11 cellular contexts compared by ENCODE assay signal in the genomic region with DNA sequence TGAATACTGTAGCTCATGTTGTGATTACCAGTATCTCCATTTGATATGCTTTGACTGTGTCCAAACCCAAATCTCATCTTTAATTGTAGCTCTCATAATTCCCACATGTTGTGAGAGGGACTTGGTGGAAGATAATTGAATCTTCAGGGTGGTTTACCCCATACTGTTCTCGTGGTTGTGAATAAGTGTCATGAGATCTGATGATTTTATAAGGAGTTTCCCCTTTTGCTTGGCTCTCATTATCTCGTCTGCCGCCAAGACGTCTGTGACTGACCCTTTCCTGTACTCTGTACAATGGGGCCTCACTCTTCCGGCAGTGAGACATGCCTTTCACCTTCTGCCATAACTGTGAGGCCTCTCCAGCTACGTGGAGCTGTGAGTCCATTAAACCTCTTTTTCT. TPM values are rescaled to one million over a fixed set of nuclear protein-coding genes. Genes with fewer than 3 reads are reported as not detected.
A peak's percentile ranks its signal among the peaks of the same experiment; 100 is the strongest.
DNase-seq lines count a peak whose midpoint lies in the region; ATAC-seq and TF ChIP-seq lines count a peak whose summit lies in the region.
"Had no signal": no experiment of that assay in that cellular context is flagged by ENCODE, and none has a peak within 500 bp of the region (broad histone marks: within the 10 kb centered on the region; RNA-seq: fewer than 3 reads in every experiment).

No MANE protein-coding gene starts in this region.

- H3K4me3 Mint-ChIP-seq in naive thymus-derived CD4-positive, alpha-beta T cell, result no peak overlapping the region

- TF ChIP-seq CTCF in astrocyte of the cerebellum (IDR thresholded peaks at IDR 0.05; ENCODE audit: low read depth, low read length, missing control alignments), result no peak

- no peak overlapping the region for H3K27ac ChIP-seq in naive thymus-derived CD4-positive, alpha-beta T cell (ENCODE audit: low read depth, low read length)
- H3K27ac ChIP-seq in neuronal stem cell (replicated peaks; ENCODE audit: low read length), result no peak overlapping the region

- H2AK5ac ChIP-seq in neuronal stem cell (ENCODE audit: low read depth, low read length), result no peak overlapping the region

- H2BK15ac ChIP-seq in neuronal stem cell (ENCODE audit: low read length), result no peak overlapping the region

- H3K23ac ChIP-seq in neuronal stem cell (ENCODE audit: low read depth, low read length, poor library complexity), result no peak overlapping the region

- no peaks in the 10 kb centered on the region for H3K4me1 ChIP-seq in naive thymus-derived CD4-positive, alpha-beta T cell (ENCODE audit: control insufficient read depth in 2 of 2, insufficient read depth in 2 of 2, low read length in 2 of 2)
- peaks cover 13 to 19% of the 10 kb centered on the region in 2 donors for H3K4me1 ChIP-seq in neuronal stem cell (ENCODE audit: control insufficient read depth in 2 of 2, insufficient read depth in 1 of 2, low read depth in 1 of 2, low read length in 2 of 2)

- H3K9ac ChIP-seq in neuronal stem cell (ENCODE audit: low read depth, low read length, poor library complexity), result no peak overlapping the region

- CTCF ChIA-PET in naive thymus-derived CD4-positive, alpha-beta T cell (lab: Charles Lee), result no interaction called here

- peaks cover 10 to 26% (median 20%) of the 10 kb centered on the region in 5 donors for H3K27me3 Mint-ChIP-seq in naive thymus-derived CD4-positive, alpha-beta T cell

- no peaks in the 10 kb centered on the region for H3K36me3 ChIP-seq in naive thymus-derived CD4-positive, alpha-beta T cell (ENCODE audit: control insufficient read depth in 2 of 3, insufficient read depth in 3 of 3, low read length in 3 of 3)
- H3K36me3 ChIP-seq in neuronal stem cell (replicated peaks in 1 of 2; ENCODE audit: control insufficient read depth in 2 of 2, insufficient read depth in 2 of 2, low read length in 2 of 2), result no peaks in the 10 kb centered on the region

- H3K4me1 Mint-ChIP-seq in naive thymus-derived CD4-positive, alpha-beta T cell, result peaks cover 0 to 15% (median 11%) of the 10 kb centered on the region in 7 donors

- H3K4me2 ChIP-seq in neuronal stem cell (ENCODE audit: insufficient read depth, low read length, poor library complexity, severe bottlenecking), result no peak overlapping the region

- H3K79me1 ChIP-seq in neuronal stem cell (ENCODE audit: low read depth, low read length), result peaks cover 12% of the 10 kb centered on the region

- no peak overlapping the region for H4K91ac ChIP-seq in neuronal stem cell (ENCODE audit: low read depth, low read length, poor library complexity)

- no peak overlapping the region for H2AFZ ChIP-seq in neuronal stem cell (ENCODE audit: low read length)

- no peak overlapping the region for H4K8ac ChIP-seq in neuronal stem cell (ENCODE audit: low read depth, low read length)

- in situ Hi-C loops in astrocyte of the cerebellum (cut with HindIII; ENCODE audit: low sequenced_read_pairs), result no loop called here

- no peak overlapping the region for H3K4ac ChIP-seq in neuronal stem cell (ENCODE audit: low read length)

- ATAC-seq in naive thymus-derived CD4-positive, alpha-beta T cell, result peak; percentile 86
- no peak for ATAC-seq in HG02798 (IDR thresholded peaks at IDR 0.05; ENCODE audit: poor library complexity, unreplicated experiment)

- no peaks in the 10 kb centered on the region for H3K36me3 Mint-ChIP-seq in naive thymus-derived CD4-positive, alpha-beta T cell

- WGBS in neuronal stem cell (ENCODE audit: extremely low coverage in 2 of 2, insufficient read length in 2 of 2, insufficient replicate concordance in 1 of 2), 2 donors, result no CpG with 5 or more reads among the region's 6 CpGs

- no peak overlapping the region for H3K18ac ChIP-seq in neuronal stem cell (ENCODE audit: low read length)

- no peaks in the 10 kb centered on the region for H3K27me3 ChIP-seq in naive thymus-derived CD4-positive, alpha-beta T cell (ENCODE audit: control insufficient read depth in 2 of 2, insufficient read depth in 2 of 2, low read length in 2 of 2)
- H3K27me3 ChIP-seq in neuronal stem cell (ENCODE audit: control insufficient read depth in 3 of 3, insufficient read depth in 3 of 3, low read depth in 1 of 3, low read length in 3 of 3), result no peaks in the 10 kb centered on the region

- H3K9me3 ChIP-seq in naive thymus-derived CD4-positive, alpha-beta T cell (ENCODE audit: control insufficient read depth in 2 of 3, low read length in 3 of 3), result no peaks in the 10 kb centered on the region
- H3K9me3 ChIP-seq in neuronal stem cell (replicated peaks in 1 of 2; ENCODE audit: control insufficient read depth in 2 of 2, insufficient read depth in 1 of 2, low read depth in 1 of 2, low read length in 2 of 2), result peaks cover 0 to 6% of the 10 kb centered on the region in 2 donors

- no peak overlapping the region for H2BK5ac ChIP-seq in neuronal stem cell (ENCODE audit: low read length)

- intact Hi-C loops in naive thymus-derived CD4-positive, alpha-beta T cell (cut with micrococcal nuclease), result no loop called here
- intact Hi-C loops in head of caudate nucleus (cut with DNase I), result no loop called here

- H3K4me3 ChIP-seq in astrocyte of the cerebellum (ENCODE audit: low read depth, low read length) (no peak overlapping the region), neuronal stem cell (ENCODE audit: low read length in 2 of 2) (no peak overlapping the region)
- no peak overlapping the region for H3K4me3 ChIP-seq in naive thymus-derived CD4-positive, alpha-beta T cell (ENCODE audit: low read length)
- H3K4me3 ChIP-seq: skin epidermis had no signal

- no peaks in the 10 kb centered on the region for H3K9me3 Mint-ChIP-seq in naive thymus-derived CD4-positive, alpha-beta T cell

- no peak overlapping the region for H2BK12ac ChIP-seq in neuronal stem cell (ENCODE audit: low read length)

- H3K14ac ChIP-seq in neuronal stem cell (ENCODE audit: low read length), result no peak overlapping the region

- POLR2A ChIA-PET in naive thymus-derived CD4-positive, alpha-beta T cell (lab: Charles Lee), result no interaction called here

- H3K27ac Mint-ChIP-seq in naive thymus-derived CD4-positive, alpha-beta T cell, result no peak overlapping the region

- no peak overlapping the region for H2BK120ac ChIP-seq in neuronal stem cell (ENCODE audit: low read depth, low read length)

- peak; percentile 78 for DNase-seq in ELR (ENCODE audit: low read depth)
- peak; percentile 72 for DNase-seq in KG1 (lab: John Stamatoyannopoulos, UW)
- peak; percentile 93 for DNase-seq in astrocyte of the cerebellum (ENCODE audit: low read depth)
- DNase-seq in naive thymus-derived CD4-positive, alpha-beta T cell, result no peak
- no peak for DNase-seq in head of caudate nucleus
- no peak for DNase-seq in neuronal stem cell (ENCODE audit: low spot score)
- DNase-seq in NK-92 treated with Interleukin-12 subunit alpha and Interleukin-12 subunit beta, amount 100 ng/mL, for 24 hours (lab: John Stamatoyannopoulos, UW), result no peak
- DNase-seq: activated T-cell treated with anti-CD3 and anti-CD28 coated beads for 4 hours; effector CD4-positive, alpha-beta T cell had no signal

RNA-seq across cellular contexts. Expression of gene TRIO, which starts 59.3 kb away (rescaled TPM):
- total RNA-seq in naive thymus-derived CD4-positive, alpha-beta T cell, result 10 to 100 TPM in 2 of 5 experiments, 1 to 10 TPM in 3; 5.5 to 45.9 (median 8.5) TPM
- under 1 TPM; 0.16 to 0.53 TPM for polyA plus RNA-seq in naive thymus-derived CD4-positive, alpha-beta T cell
- polyA plus RNA-seq in neuronal stem cell (2013, experiment 1 of 2), result 21.6 TPM
- polyA plus RNA-seq in neuronal stem cell (2013, experiment 2 of 2), result 22.4 TPM

Comparison
In these comparisons a context has a peak if more than half of its experiments do, and no peak if none do; other contexts are left out.
1. DNase-seq: peak in ELR (single experiment), KG1 (single experiment) and astrocyte of the cerebellum (single experiment); none in naive thymus-derived CD4-positive, alpha-beta T cell (0 of 9), head of caudate nucleus (0 of 42), neuronal stem cell (single experiment) and NK-92 treated with Interleukin-12 subunit alpha and Interleukin-12 subunit beta, amount 100 ng/mL, for 24 hours (single experiment).